8 cellular contexts compared by ENCODE assay signal in genomic region chr19:7852851-7853759, GRCh38. TPM values are rescaled to one million over a fixed set of nuclear protein-coding genes. Genes with fewer than 3 reads are reported as not detected.
DNase-seq lines count a peak whose midpoint lies in the region; ATAC-seq and TF ChIP-seq lines count a peak whose summit lies in the region.

No MANE protein-coding gene starts in this region.

- intact Hi-C loops in lower lobe of right lung (cut with DNase I) = no loop called here

- DNase-seq in AML-193 (lab: John Stamatoyannopoulos, UW) (peak; percentile 9 to 23), H4 (ENCODE audit: low spot score) (peak; percentile 51), NCI-H460 (ENCODE audit: extremely low read depth, low read depth) (peak; percentile 35), dedifferentiated amniotic fluid mesenchymal stem cell (ENCODE audit: extremely low spot score) (peak; percentile 18), lower lobe of right lung (peak; percentile 90)
- peak; percentile 62 for DNase-seq in activated CD4-positive, alpha-beta T cell treated with anti-CD3 and anti-CD28 coated beads, Interleukin-2, amount 50 U/mL, for 1 hour
- peak; percentile 34 to 46 for DNase-seq in stimulated activated CD8-positive, alpha-beta memory T cell treated with anti-CD3 and anti-CD28 coated beads, Interleukin-2, amount 100 ng/mL, for 1 hour (ENCODE audit: low read depth in 2 of 2)

- H3K27me3 ChIP-seq in lower lobe of right lung (ENCODE audit: low read depth) = no peaks in the 10 kb centered on the region

- no peaks in the 10 kb centered on the region for H3K36me3 ChIP-seq in lower lobe of right lung

- no peaks in the 10 kb centered on the region for H3K9me3 ChIP-seq in lower lobe of right lung

- no peak overlapping the region for H3K27ac ChIP-seq in lower lobe of right lung

- no peak overlapping the region for H3K4me3 ChIP-seq in lower lobe of right lung

- peak; percentile 81 for TF ChIP-seq CTCF in lower lobe of right lung (IDR thresholded peaks at IDR 0.05)

- peak; percentile 88 to 90 for ATAC-seq in lower lobe of right lung
- no peak for ATAC-seq in HG03565 (IDR thresholded peaks at IDR 0.05; ENCODE audit: unreplicated experiment)

- H3K4me1 ChIP-seq in lower lobe of right lung = peaks cover 7% of the 10 kb centered on the region

RNA-seq across cellular contexts. Expression of gene PRR36, which starts 21.1 kb away (rescaled TPM):
- total RNA-seq in H4 (2014; rRNA removed; shearing (Covaris generic)) = 0.04 TPM in 1 of 2 replicates, not detected in the other
- total RNA-seq in NCI-H460 (2014; rRNA removed; shearing (Covaris generic)) = 0.43 TPM in 1 of 2 replicates, not detected in the other
- 0.43 TPM in 1 of 2 replicates, not detected in the other for polyA plus RNA-seq in NCI-H460 (2014; cell fraction: nucleus; rRNA removed)
- 2.5 TPM for total RNA-seq in lower lobe of right lung

RNA-seq across cellular contexts. Expression of gene EVI5L, which starts 23.1 kb away (rescaled TPM):
- total RNA-seq in H4 (2014; rRNA removed; shearing (Covaris generic)) = 7.9 and 12.6 TPM in 2 replicates
- total RNA-seq in NCI-H460 (2014; rRNA removed; shearing (Covaris generic)) = 10.9 and 11.2 TPM in 2 replicates
- polyA plus RNA-seq in NCI-H460 (2014; cell fraction: nucleus; rRNA removed) = 26.3 and 26.6 TPM in 2 replicates
- total RNA-seq in lower lobe of right lung = 11.7 TPM

RNA-seq across cellular contexts. Expression of gene LRRC8E, which starts 35.2 kb away (rescaled TPM):
- total RNA-seq in H4 (2014; rRNA removed; shearing (Covaris generic)) = 2.4 and 2.6 TPM in 2 replicates
- 4.6 and 5.2 TPM in 2 replicates for total RNA-seq in NCI-H460 (2014; rRNA removed; shearing (Covaris generic))
- 5.9 and 14.3 TPM in 2 replicates for polyA plus RNA-seq in NCI-H460 (2014; cell fraction: nucleus; rRNA removed)
- 6.6 TPM for total RNA-seq in lower lobe of right lung

RNA-seq across cellular contexts. Expression of gene MAP2K7, which starts 50.6 kb away (rescaled TPM):
- 2.9 and 4.2 TPM in 2 replicates for total RNA-seq in H4 (2014; rRNA removed; shearing (Covaris generic))
- total RNA-seq in NCI-H460 (2014; rRNA removed; shearing (Covaris generic)) = 13.6 and 15.7 TPM in 2 replicates
- polyA plus RNA-seq in NCI-H460 (2014; cell fraction: nucleus; rRNA removed) = 28.9 and 33.1 TPM in 2 replicates
- 38.6 TPM for total RNA-seq in lower lobe of right lung

Comparison
In these comparisons a context has a peak if more than half of its experiments do, and no peak if none do; other contexts are left out.
1. DNase-seq: peak in every context shown above with its lines; median percentile 90 in lower lobe of right lung; 62 in activated CD4-positive, alpha-beta T cell treated with anti-CD3 and anti-CD28 coated beads, Interleukin-2, amount 50 U/mL, for 1 hour; 51 in H4; 40 in stimulated activated CD8-positive, alpha-beta memory T cell treated with anti-CD3 and anti-CD28 coated beads, Interleukin-2, amount 100 ng/mL, for 1 hour; 35 in NCI-H460; 18 in dedifferentiated amniotic fluid mesenchymal stem cell; 16 in AML-193.